Comparison of ENCODE assay signal across 1 cellular context in genomic region chr4:161554372-161554990, GRCh38.
TF ChIP-seq lines count a peak whose summit lies in the region.

No MANE protein-coding gene starts in this region.

TF ChIP-seq in SK-N-SH, 30 proteins besides CTCF, POLR2A, EP300 and RAD21 (continued from another document):
- TF ChIP-seq, protein P1, sequence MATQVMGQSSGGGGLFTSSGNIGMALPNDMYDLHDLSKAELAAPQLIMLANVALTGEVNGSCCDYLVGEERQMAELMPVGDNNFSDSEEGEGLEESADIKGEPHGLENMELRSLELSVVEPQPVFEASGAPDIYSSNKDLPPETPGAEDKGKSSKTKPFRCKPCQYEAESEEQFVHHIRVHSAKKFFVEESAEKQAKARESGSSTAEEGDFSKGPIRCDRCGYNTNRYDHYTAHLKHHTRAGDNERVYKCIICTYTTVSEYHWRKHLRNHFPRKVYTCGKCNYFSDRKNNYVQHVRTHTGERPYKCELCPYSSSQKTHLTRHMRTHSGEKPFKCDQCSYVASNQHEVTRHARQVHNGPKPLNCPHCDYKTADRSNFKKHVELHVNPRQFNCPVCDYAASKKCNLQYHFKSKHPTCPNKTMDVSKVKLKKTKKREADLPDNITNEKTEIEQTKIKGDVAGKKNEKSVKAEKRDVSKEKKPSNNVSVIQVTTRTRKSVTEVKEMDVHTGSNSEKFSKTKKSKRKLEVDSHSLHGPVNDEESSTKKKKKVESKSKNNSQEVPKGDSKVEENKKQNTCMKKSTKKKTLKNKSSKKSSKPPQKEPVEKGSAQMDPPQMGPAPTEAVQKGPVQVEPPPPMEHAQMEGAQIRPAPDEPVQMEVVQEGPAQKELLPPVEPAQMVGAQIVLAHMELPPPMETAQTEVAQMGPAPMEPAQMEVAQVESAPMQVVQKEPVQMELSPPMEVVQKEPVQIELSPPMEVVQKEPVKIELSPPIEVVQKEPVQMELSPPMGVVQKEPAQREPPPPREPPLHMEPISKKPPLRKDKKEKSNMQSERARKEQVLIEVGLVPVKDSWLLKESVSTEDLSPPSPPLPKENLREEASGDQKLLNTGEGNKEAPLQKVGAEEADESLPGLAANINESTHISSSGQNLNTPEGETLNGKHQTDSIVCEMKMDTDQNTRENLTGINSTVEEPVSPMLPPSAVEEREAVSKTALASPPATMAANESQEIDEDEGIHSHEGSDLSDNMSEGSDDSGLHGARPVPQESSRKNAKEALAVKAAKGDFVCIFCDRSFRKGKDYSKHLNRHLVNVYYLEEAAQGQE (IDR thresholded peaks at IDR 0.05; ENCODE audit: low read depth, low read length) = no peak
- TF ChIP-seq RFX5 (IDR thresholded peaks at IDR 0.05; ENCODE audit: low read length) = no peak
- no peak for TF ChIP-seq TAF1 (IDR thresholded peaks at IDR 0.05; ENCODE audit: borderline replicate concordance, low read depth, low read length)
- TF ChIP-seq, protein P2, sequence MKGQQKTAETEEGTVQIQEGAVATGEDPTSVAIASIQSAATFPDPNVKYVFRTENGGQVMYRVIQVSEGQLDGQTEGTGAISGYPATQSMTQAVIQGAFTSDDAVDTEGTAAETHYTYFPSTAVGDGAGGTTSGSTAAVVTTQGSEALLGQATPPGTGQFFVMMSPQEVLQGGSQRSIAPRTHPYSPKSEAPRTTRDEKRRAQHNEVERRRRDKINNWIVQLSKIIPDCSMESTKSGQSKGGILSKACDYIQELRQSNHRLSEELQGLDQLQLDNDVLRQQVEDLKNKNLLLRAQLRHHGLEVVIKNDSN (IDR thresholded peaks at IDR 0.05; ENCODE audit: borderline replicate concordance, low read depth) = no peak
- TF ChIP-seq ZBTB33 (IDR thresholded peaks at IDR 0.05; ENCODE audit: borderline replicate concordance, low read depth) = no peak
- no peak for TF ChIP-seq USF2 (IDR thresholded peaks at IDR 0.05; ENCODE audit: borderline replicate concordance, low read depth, low read length)
- TF ChIP-seq, protein P3, sequence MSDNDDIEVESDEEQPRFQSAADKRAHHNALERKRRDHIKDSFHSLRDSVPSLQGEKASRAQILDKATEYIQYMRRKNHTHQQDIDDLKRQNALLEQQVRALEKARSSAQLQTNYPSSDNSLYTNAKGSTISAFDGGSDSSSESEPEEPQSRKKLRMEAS (IDR thresholded peaks at IDR 0.05; ENCODE audit: low read depth) = no peak
- no peak for TF ChIP-seq RCOR1 (IDR thresholded peaks at IDR 0.05; ENCODE audit: low read length)
- TF ChIP-seq YY1 (IDR thresholded peaks at IDR 0.05; ENCODE audit: low read depth) = no peak
- no peak for TF ChIP-seq FOXM1 (IDR thresholded peaks at IDR 0.05; ENCODE audit: low read depth)
